Comparison of ENCODE assay signal across 18 cellular contexts in genomic region chr2:221478106-221478863, GRCh38.
DNase-seq lines count a peak whose midpoint lies in the region; ATAC-seq, FAIRE-seq and TF ChIP-seq lines count a peak whose summit lies in the region.
"Had no signal": no experiment of that assay in that cellular context is flagged by ENCODE, and none has a peak within 500 bp of the region (broad histone marks: within the 10 kb centered on the region; RNA-seq: fewer than 3 reads in every experiment).

No MANE protein-coding gene starts in this region.

- H3K23ac ChIP-seq in H1 (ENCODE audit: insufficient read length), result no peak overlapping the region

- no peak overlapping the region for H3K27ac Mint-ChIP-seq in activated naive CD4-positive, alpha-beta T cell treated with anti-CD3 and anti-CD28 coated beads, Interleukin-2, amount 50 U/mL, for 72 hours
- H3K27ac Mint-ChIP-seq: activated CD4-positive, alpha-beta memory T cell treated with anti-CD3 and anti-CD28 coated beads for 36 hours; activated naive CD8-positive, alpha-beta T cell treated with anti-CD3 and anti-CD28 coated beads, Interleukin-2, amount 10 ng/mL, durations not matched to agents 7 days and 5 days had no signal

- H4K91ac ChIP-seq in H1 (replicated peaks; ENCODE audit: insufficient read length, low read length), result no peak overlapping the region

- intact Hi-C loops in HCT116 (cut with micrococcal nuclease), result no loop called here

- H3K9me1 ChIP-seq in keratinocyte (ENCODE audit: control insufficient read depth, extremely low read depth, insufficient read depth, low read length), result no peaks in the 10 kb centered on the region

- no peak overlapping the region for H2BK20ac ChIP-seq in H1 (ENCODE audit: low read length)

- H3K56ac ChIP-seq in H1 (replicated peaks; ENCODE audit: insufficient read length, low read depth, low read length), result no peak overlapping the region

- ATAC-seq in HCT116 (peak; percentile 44; the same call in 1 of the 2 replicates), HG03521 (IDR thresholded peaks at IDR 0.05; ENCODE audit: unreplicated experiment) (no peak), HG02840 (IDR thresholded peaks at IDR 0.05; ENCODE audit: low FRiP score, unreplicated experiment) (no peak), HG03520 (IDR thresholded peaks at IDR 0.05; ENCODE audit: unreplicated experiment) (no peak)
- ATAC-seq in activated naive CD4-positive, alpha-beta T cell treated with anti-CD3 and anti-CD28 coated beads, Interleukin-2, amount 50 U/mL, for 72 hours, result no peak
- ATAC-seq: activated T-cell treated with anti-CD3 and anti-CD28 coated beads, Interleukin-2, amount 50 U/mL, for 4 hours; Panc1; pancreas had no signal

- no peaks in the 10 kb centered on the region for H4K20me1 ChIP-seq in HCT116 (ENCODE audit: insufficient read depth)
- no peaks in the 10 kb centered on the region for H4K20me1 ChIP-seq in H1 (replicated peaks in 1 of 2; ENCODE audit: control insufficient read depth in 1 of 2, insufficient read depth in 2 of 2, low read length in 2 of 2)
- no peaks in the 10 kb centered on the region for H4K20me1 ChIP-seq in keratinocyte (ENCODE audit: control insufficient read depth, extremely low read depth, insufficient read depth, low read length)

- TF ChIP-seq POLR2A in HCT116 (IDR thresholded peaks at IDR 0.05; ENCODE audit: borderline replicate concordance, extremely low read depth, insufficient read depth, insufficient read length) (no peak), H1 (IDR thresholded peaks at IDR 0.05; ENCODE audit: control extremely low read depth in 1 of 2, low read depth in 2 of 2, low read length in 2 of 2) (no peak)

- no peaks in the 10 kb centered on the region for H3K9me2 ChIP-seq in HCT116 (ENCODE audit: insufficient read depth)

- no peaks in the 10 kb centered on the region for H3K27me3 ChIP-seq in AG04450 (ENCODE audit: control insufficient read depth, insufficient read depth, low read length)
- H3K27me3 ChIP-seq in HCT116 (ENCODE audit: insufficient read depth, low read length), result no peaks in the 10 kb centered on the region
- no peaks in the 10 kb centered on the region for H3K27me3 ChIP-seq in H1 (replicated peaks in 1 of 4; ENCODE audit: control insufficient read depth in 3 of 4, extremely low read depth in 1 of 4, insufficient read depth in 3 of 4, low read length in 3 of 4)
- H3K27me3 ChIP-seq in keratinocyte (ENCODE audit: control insufficient read depth, extremely low read depth, insufficient read depth, low read length), result no peaks in the 10 kb centered on the region
- H3K27me3 ChIP-seq: pancreas, suprapubic skin had no signal

- H3K79me2 ChIP-seq in HCT116 (ENCODE audit: insufficient read depth, low read length) (no peaks in the 10 kb centered on the region), H1 (ENCODE audit: control insufficient read depth in 1 of 2, insufficient read depth in 2 of 2, low read length in 2 of 2) (no peaks in the 10 kb centered on the region), keratinocyte (ENCODE audit: control insufficient read depth, insufficient read depth, low read length) (no peaks in the 10 kb centered on the region)

- no peak overlapping the region for H3K4me3 ChIP-seq in AG04450 (ENCODE audit: low read depth, low read length)
- H3K4me3 ChIP-seq in HCT116 (replicated peaks in 1 of 2; ENCODE audit: low read depth in 1 of 2, low read length in 2 of 2), result no peak overlapping the region
- no peak overlapping the region for H3K4me3 ChIP-seq in H1 (ENCODE audit: extremely low read depth in 1 of 4, insufficient read depth in 2 of 4, low read depth in 3 of 4, low read length in 4 of 4)
- H3K4me3 ChIP-seq in keratinocyte (ENCODE audit: control insufficient read depth in 2 of 3, extremely low read depth in 1 of 3, insufficient read depth in 2 of 3, low read depth in 1 of 3, low read length in 3 of 3), result no peak overlapping the region
- H3K4me3 ChIP-seq: pancreas, suprapubic skin had no signal

- BruUV-seq in HCT116 (replicated peaks; lab: Mats Ljungman, UMichigan), result no TSS peak

- H2AFZ ChIP-seq in HCT116 (ENCODE audit: low read depth, low read length, poor library complexity, severe bottlenecking), result no peak overlapping the region
- H2AFZ ChIP-seq in H1 (ENCODE audit: low read length), result no peak overlapping the region
- no peak overlapping the region for H2AFZ ChIP-seq in keratinocyte (ENCODE audit: control insufficient read depth, low read length)

- H3K4me2 ChIP-seq in HCT116 (ENCODE audit: low read length) (no peak overlapping the region), H1 (ENCODE audit: insufficient read depth in 1 of 2, low read depth in 2 of 2, low read length in 2 of 2) (no peak overlapping the region), keratinocyte (ENCODE audit: control insufficient read depth, extremely low read depth, insufficient read depth, low read depth, low read length) (peak overlapping the region; percentile 9)

- H3K36me3 ChIP-seq in HCT116 (ENCODE audit: control insufficient read depth in 1 of 2, insufficient read depth in 2 of 2, low read length in 2 of 2) (no peaks in the 10 kb centered on the region), H1 (ENCODE audit: control insufficient read depth in 2 of 4, insufficient read depth in 4 of 4, low read length in 3 of 4) (no peaks in the 10 kb centered on the region; a peak in 1 of 8 replicates), keratinocyte (ENCODE audit: control insufficient read depth in 2 of 2, extremely low read depth in 1 of 2, insufficient read depth in 2 of 2, low read length in 2 of 2) (no peaks in the 10 kb centered on the region)
- H3K36me3 ChIP-seq: pancreas, suprapubic skin had no signal

- no peaks in the 10 kb centered on the region for H3K36me3 Mint-ChIP-seq in activated naive CD4-positive, alpha-beta T cell treated with anti-CD3 and anti-CD28 coated beads, Interleukin-2, amount 50 U/mL, for 72 hours
- H3K36me3 Mint-ChIP-seq: activated naive CD8-positive, alpha-beta T cell treated with anti-CD3 and anti-CD28 coated beads, Interleukin-2, amount 10 ng/mL, durations not matched to agents 7 days and 5 days had no signal

- DNase-seq in AG04450 (ENCODE audit: low read depth, low spot score), result no peak
- no peak for DNase-seq in HCT116 (ENCODE audit: low read depth, low spot score)
- DNase-seq in H1 (ENCODE audit: low read depth in 1 of 2, low spot score in 2 of 2), result peak in 1 of 2 experiments; percentile 49
- no peak for DNase-seq in keratinocyte (ENCODE audit: low read depth, low spot score)
- no peak for DNase-seq in activated naive CD4-positive, alpha-beta T cell treated with anti-CD3 and anti-CD28 coated beads, Interleukin-2, amount 50 U/mL, for 72 hours (ENCODE audit: low spot score in 2 of 2)
- DNase-seq: activated CD4-positive, alpha-beta memory T cell treated with anti-CD3 and anti-CD28 coated beads for 36 hours; activated naive CD8-positive, alpha-beta T cell treated with anti-CD3 and anti-CD28 coated beads, Interleukin-2, amount 10 ng/mL, durations not matched to agents 7 days and 5 days; activated T-cell treated with anti-CD3 and anti-CD28 coated beads, Interleukin-2, amount 50 U/mL, for 4 hours; NCI-H2081; NCI-H524 treated with DMSO at 0.1 percent for 48 hours; pancreas; small intestine had no signal

- H3K14ac ChIP-seq in H1 (ENCODE audit: insufficient read length), result no peak overlapping the region

- POLR2A ChIA-PET in AG04450 (lab: Yijun Ruan, JAX) (interaction anchor here (1.2 kb wide), 1 partner anchor 11 kb away, joined by 3 read pairs; no protein-coding TSS in a partner anchor), HCT116 (lab: Charles Lee) (no interaction called here), H1 (lab: Charles Lee; ENCODE audit: partially characterized antibody) (interaction anchor here (1.0 kb wide), 1 partner anchor 93 kb away, joined by 4 read pairs; no protein-coding TSS in a partner anchor)

- peaks cover 3 to 6% of the 10 kb centered on the region in 2 experiments; a peak in 1 of 4 replicates for H3K4me1 ChIP-seq in HCT116 (ENCODE audit: control insufficient read depth in 1 of 2, insufficient read depth in 2 of 2, low read length in 2 of 2)
- peaks cover 0 to 7% (median 1%) of the 10 kb centered on the region in 4 experiments; a peak in 2 of 7 replicates for H3K4me1 ChIP-seq in H1 (replicated peaks in 1 of 4; ENCODE audit: control insufficient read depth in 3 of 4, insufficient read depth in 4 of 4, low read length in 3 of 4)
- H3K4me1 ChIP-seq in keratinocyte (ENCODE audit: control insufficient read depth, extremely low read depth, insufficient read depth, low read length), result peaks cover 11% of the 10 kb centered on the region
- H3K4me1 ChIP-seq: pancreas had no signal

- TF ChIP-seq RAD21 in HCT116 (IDR thresholded peaks at IDR 0.05; ENCODE audit: low read depth) (no peak), H1 (IDR thresholded peaks at IDR 0.05 in 1 of 2, conservative IDR thresholded peaks at IDR 0.05 in 1 of 2; ENCODE audit: low read depth in 2 of 2, low read length in 2 of 2) (peak; percentile 45 to 50)

- H3K9ac ChIP-seq in HCT116 (ENCODE audit: low read length), result no peak overlapping the region
- H3K9ac ChIP-seq in H1 (replicated peaks in 1 of 4; ENCODE audit: extremely low read depth in 1 of 4, low read depth in 3 of 4, low read length in 3 of 4), result no peak overlapping the region
- H3K9ac ChIP-seq in keratinocyte (ENCODE audit: control insufficient read depth, extremely low read depth, insufficient read depth, low read length), result no peak overlapping the region

- no peak overlapping the region for H3K27ac ChIP-seq in AG04450 (ENCODE audit: low read depth, low read length)
- no peak overlapping the region for H3K27ac ChIP-seq in HCT116 (ENCODE audit: low read depth, low read length)
- H3K27ac ChIP-seq in H1 (ENCODE audit: low read depth, low read length), result no peak overlapping the region
- H3K27ac ChIP-seq in keratinocyte (ENCODE audit: control insufficient read depth, insufficient read depth, low read length), result no peak overlapping the region
- H3K27ac ChIP-seq: pancreas, suprapubic skin had no signal

- H3K23me2 ChIP-seq in H1 (ENCODE audit: low read depth, low read length), result no peaks in the 10 kb centered on the region

- no peak overlapping the region for H2BK120ac ChIP-seq in H1 (replicated peaks; ENCODE audit: low read depth, low read length)

- dilution Hi-C loops in keratinocyte (cut with MboI; ENCODE audit: extremely low pct_ligation_motif_present, low sequenced_read_pairs), result no loop called here

- no peaks in the 10 kb centered on the region for H3K9me3 Mint-ChIP-seq in activated naive CD4-positive, alpha-beta T cell treated with anti-CD3 and anti-CD28 coated beads, Interleukin-2, amount 50 U/mL, for 72 hours
- H3K9me3 Mint-ChIP-seq: activated CD4-positive, alpha-beta memory T cell treated with anti-CD3 and anti-CD28 coated beads for 36 hours; activated naive CD8-positive, alpha-beta T cell treated with anti-CD3 and anti-CD28 coated beads, Interleukin-2, amount 10 ng/mL, durations not matched to agents 7 days and 5 days; activated T-cell treated with anti-CD3 and anti-CD28 coated beads, Interleukin-2, amount 50 U/mL, for 4 hours; IgD-negative memory B cell had no signal

- H3K9me3 ChIP-seq in AG04450 (ENCODE audit: control insufficient read depth, insufficient read depth, low read length) (no peaks in the 10 kb centered on the region), HCT116 (ENCODE audit: control insufficient read depth in 1 of 2, insufficient read depth in 1 of 2, low read depth in 1 of 2, low read length in 2 of 2) (no peaks in the 10 kb centered on the region), H1 (ENCODE audit: insufficient read depth in 2 of 2, low read depth in 1 of 2, low read length in 1 of 2) (no peaks in the 10 kb centered on the region), keratinocyte (ENCODE audit: control insufficient read depth, low read depth, low read length) (no peaks in the 10 kb centered on the region)
- H3K9me3 ChIP-seq: pancreas, suprapubic skin had no signal

- H3K79me1 ChIP-seq in H1 (ENCODE audit: low read depth, low read length), result no peaks in the 10 kb centered on the region

- TF ChIP-seq CTCF in AG04450 (IDR thresholded peaks at IDR 0.05; ENCODE audit: low read depth, low read length), result 0 out of 2 replicates have a peak, but pooled peaks have one; percentile 4
- TF ChIP-seq CTCF in HCT116 (IDR thresholded peaks at IDR 0.05 in 2 of 3, conservative IDR thresholded peaks at IDR 0.05 in 1 of 3; ENCODE audit: borderline replicate concordance in 1 of 3, insufficient read depth in 1 of 3, low read depth in 2 of 3, low read length in 2 of 3), result 0 out of 6 replicates have a peak, but pooled peaks of 1 of the 3 experiments have one; percentile 2
- peak in 1 of 3 experiments; percentile 36; a peak in 2 of 4 replicates for TF ChIP-seq CTCF in H1 (IDR thresholded peaks at IDR 0.05; ENCODE audit: control extremely low read depth in 1 of 3, insufficient read depth in 1 of 3, low read depth in 1 of 3, low read length in 3 of 3)
- TF ChIP-seq CTCF in keratinocyte (optimal IDR thresholded peaks at IDR 0.05 in 1 of 3, IDR thresholded peaks at IDR 0.05 in 1 of 3, conservative IDR thresholded peaks at IDR 0.05 in 1 of 3; ENCODE audit: extremely low read depth in 1 of 3, insufficient read depth in 2 of 3, low read length in 3 of 3), result no peak

- H2BK12ac ChIP-seq in H1 (ENCODE audit: low read depth, low read length), result no peak overlapping the region

- H3K18ac ChIP-seq in H1 (ENCODE audit: extremely low read depth, low read length), result no peak overlapping the region

- H2BK5ac ChIP-seq in H1 (ENCODE audit: low read depth, low read length), result no peak overlapping the region

- no peak overlapping the region for H2BK15ac ChIP-seq in H1 (ENCODE audit: low read length)

- H2AK5ac ChIP-seq in H1 (ENCODE audit: low read depth, low read length), result no peak overlapping the region

- H4K5ac ChIP-seq in H1 (ENCODE audit: insufficient read length, low read depth, low read length), result no peak overlapping the region

- CTCF ChIA-PET in AG04450 (lab: Charles Lee) (interaction anchor here (0.5 to 1.7 kb wide), 2 partner anchors 11 to 593 kb away, joined by 3 to 8 read pairs; no protein-coding TSS in a partner anchor), HCT116 (lab: Charles Lee) (no interaction called here), H1 (lab: Charles Lee; ENCODE audit: partially characterized antibody) (interaction anchor here (0.5 to 2.1 kb wide), 16 partner anchors 9 to 620 kb away, joined by 3 to 7 read pairs (median 4); no protein-coding TSS in a partner anchor)

- no peak overlapping the region for H4K8ac ChIP-seq in H1 (ENCODE audit: extremely low read depth, insufficient read depth, low read length)

- WGBS in H1 (ENCODE audit: extremely low coverage in 1 of 2, insufficient coverage in 1 of 2, insufficient read length in 1 of 2, insufficient replicate concordance in 2 of 2, low coverage in 1 of 2, low lambda C conversion rate in 2 of 2, missing lambda C conversion rate in 1 of 2), 2 experiments, result 62% methylated on average over 6 of the region's 6 CpGs; no CpG with 5 or more reads in 1 of the 2 experiments

- TF ChIP-seq EP300 in H1 (IDR thresholded peaks at IDR 0.05; ENCODE audit: borderline replicate concordance in 1 of 2, low read depth in 2 of 2, low read length in 2 of 2), result no peak

- H3K4ac ChIP-seq in H1 (replicated peaks; ENCODE audit: insufficient read length, low read depth, low read length), result no peak overlapping the region

- RAD21 ChIA-PET in HCT116 (lab: Charles Lee; ENCODE audit: low non-redundant PET in 1 of 2, low total read pairs in 2 of 2, uncharacterized antibody in 2 of 2, unreplicated experiment in 2 of 2), result no interaction called here

- no peak for FAIRE-seq in H1 (lab: Jason Lieb, UNC)
- FAIRE-seq in keratinocyte (lab: Jason Lieb, UNC), result no peak
- FAIRE-seq: pancreas, small intestine had no signal
